ENCODE assay signal across 8 cellular contexts in genomic region chr2:157497603-157498314, GRCh38. TPM values are rescaled to one million over a fixed set of nuclear protein-coding genes. Genes with fewer than 3 reads are reported as not detected.
DNase-seq lines count a peak whose midpoint lies in the region; ATAC-seq lines count a peak whose summit lies in the region.

No MANE protein-coding gene starts in this region.

- H3K9me3 Mint-ChIP-seq in activated CD8-positive, alpha-beta T cell treated with anti-CD3 and anti-CD28 coated beads, Interleukin-2, amount 10 ng/mL, durations not matched to agents 7 days and 5 days (ENCODE audit: insufficient read depth): no peaks in the 10 kb centered on the region
- H3K9me3 Mint-ChIP-seq in stimulated activated naive B cell treated with anti-CD40 and anti-IgM and Interleukin-4, amounts not matched to agents 10 μg/mL and 1 μg/mL and 100 μg/mL, for 72 hours: peaks cover 0 to 2% of the 10 kb centered on the region in 2 donors

- H3K27me3 ChIP-seq in right cardiac atrium (ENCODE audit: control insufficient read depth, insufficient read depth): no peaks in the 10 kb centered on the region

- no peaks in the 10 kb centered on the region for H3K27me3 Mint-ChIP-seq in activated CD8-positive, alpha-beta T cell treated with anti-CD3 and anti-CD28 coated beads, Interleukin-2, amount 10 ng/mL, durations not matched to agents 7 days and 5 days (ENCODE audit: low read depth)
- no peaks in the 10 kb centered on the region for H3K27me3 Mint-ChIP-seq in stimulated activated naive B cell treated with anti-CD40 and anti-IgM and Interleukin-4, amounts not matched to agents 10 μg/mL and 1 μg/mL and 100 μg/mL, for 72 hours

- peaks cover 33% of the 10 kb centered on the region for H3K4me1 Mint-ChIP-seq in activated CD8-positive, alpha-beta T cell treated with anti-CD3 and anti-CD28 coated beads, Interleukin-2, amount 10 ng/mL, durations not matched to agents 7 days and 5 days (ENCODE audit: low read depth)
- peaks cover 14 to 32% of the 10 kb centered on the region in 2 donors for H3K4me1 Mint-ChIP-seq in stimulated activated naive B cell treated with anti-CD40 and anti-IgM and Interleukin-4, amounts not matched to agents 10 μg/mL and 1 μg/mL and 100 μg/mL, for 72 hours

- no peaks in the 10 kb centered on the region for H3K4me1 ChIP-seq in right cardiac atrium (ENCODE audit: control insufficient read depth, insufficient read depth, low read length)

- in situ Hi-C loops in Caki2 (cut with HindIII; ENCODE audit: low pct_unique_long_range_greater_than_20kb, low sequenced_read_pairs): no loop called here

- 30% methylated on average over 7 of the region's 7 CpGs for WGBS in right cardiac atrium

- H3K36me3 Mint-ChIP-seq in activated CD8-positive, alpha-beta T cell treated with anti-CD3 and anti-CD28 coated beads, Interleukin-2, amount 10 ng/mL, durations not matched to agents 7 days and 5 days (ENCODE audit: low read depth): peaks cover 4% of the 10 kb centered on the region
- no peaks in the 10 kb centered on the region for H3K36me3 Mint-ChIP-seq in stimulated activated naive B cell treated with anti-CD40 and anti-IgM and Interleukin-4, amounts not matched to agents 10 μg/mL and 1 μg/mL and 100 μg/mL, for 72 hours

- DNase-seq in Caki2 (ENCODE audit: low read depth) (peak; percentile 6), NCI-H2171 treated with DMSO at 0.1 percent for 48 hours (lab: John Stamatoyannopoulos, UW) (peak; percentile 83), right cardiac atrium (no peak), activated gamma-delta T cell (lab: John Stamatoyannopoulos, UW) (no peak)
- DNase-seq in activated CD8-positive, alpha-beta T cell treated with anti-CD3 and anti-CD28 coated beads, Interleukin-2, amount 10 ng/mL, durations not matched to agents 7 days and 5 days: no peak
- DNase-seq in stimulated activated naive B cell treated with anti-CD40 and anti-IgM and Interleukin-4, amounts not matched to agents 10 μg/mL and 1 μg/mL and 100 μg/mL, for 72 hours: no peak

- H3K27ac Mint-ChIP-seq in activated CD8-positive, alpha-beta T cell treated with anti-CD3 and anti-CD28 coated beads, Interleukin-2, amount 10 ng/mL, durations not matched to agents 7 days and 5 days: no peak overlapping the region
- no peak overlapping the region for H3K27ac Mint-ChIP-seq in stimulated activated naive B cell treated with anti-CD40 and anti-IgM and Interleukin-4, amounts not matched to agents 10 μg/mL and 1 μg/mL and 100 μg/mL, for 72 hours

- H3K4me3 Mint-ChIP-seq in activated CD8-positive, alpha-beta T cell treated with anti-CD3 and anti-CD28 coated beads, Interleukin-2, amount 10 ng/mL, durations not matched to agents 7 days and 5 days: no peak overlapping the region
- no peak overlapping the region for H3K4me3 Mint-ChIP-seq in stimulated activated naive B cell treated with anti-CD40 and anti-IgM and Interleukin-4, amounts not matched to agents 10 μg/mL and 1 μg/mL and 100 μg/mL, for 72 hours

- intact Hi-C loops in right cardiac atrium (cut with DNase I): loop anchor here (5.0 to 10.0 kb wide), 4 partner anchors 97 to 515 kb away; no protein-coding TSS in a partner anchor

- CTCF ChIA-PET in activated CD8-positive, alpha-beta T cell treated with anti-CD3 and anti-CD28 coated beads, Interleukin-2, amount 10 ng/mL, durations not matched to agents 7 days and 5 days (lab: Charles Lee): interaction anchor here (0.6 to 2.1 kb wide), 22 partner anchors 9 to 527 kb away, joined by 3 to 14 read pairs (median 4); no protein-coding TSS in a partner anchor

- H3K4me3 ChIP-seq in right cardiac atrium (ENCODE audit: low read length): no peak overlapping the region

- H3K27ac ChIP-seq in right cardiac atrium (ENCODE audit: low read length): no peak overlapping the region

- POLR2A ChIA-PET in activated CD8-positive, alpha-beta T cell treated with anti-CD3 and anti-CD28 coated beads, Interleukin-2, amount 10 ng/mL, durations not matched to agents 7 days and 5 days (lab: Charles Lee): no interaction called here

- H3K9me3 ChIP-seq in right cardiac atrium (ENCODE audit: control insufficient read depth, low read length): no peaks in the 10 kb centered on the region

- peak; percentile 90 for ATAC-seq in GM19023 (IDR thresholded peaks at IDR 0.05; ENCODE audit: unreplicated experiment)
- peak; percentile 83 for ATAC-seq in HG03064 (IDR thresholded peaks at IDR 0.05; ENCODE audit: low read depth, unreplicated experiment)
- ATAC-seq in activated CD8-positive, alpha-beta T cell treated with anti-CD3 and anti-CD28 coated beads, Interleukin-2, amount 10 ng/mL, durations not matched to agents 7 days and 5 days: peak; percentile 90
- peak; percentile 60 to 67 for ATAC-seq in right cardiac atrium
- peak; percentile 88 to 89 for ATAC-seq in stimulated activated naive B cell treated with anti-CD40 and anti-IgM and Interleukin-4, amounts not matched to agents 10 μg/mL and 1 μg/mL and 100 μg/mL, for 72 hours (replicated peaks)

RNA-seq across cellular contexts. Expression of gene CYTIP, which starts 53.9 kb away (rescaled TPM):
- total RNA-seq in Caki2 (2014; rRNA removed; shearing (Covaris generic); ENCODE audit: low replicate concordance): 0.07 TPM in 1 of 2 replicates, not detected in the other
- total RNA-seq in activated CD8-positive, alpha-beta T cell treated with anti-CD3 and anti-CD28 coated beads, Interleukin-2, amount 10 ng/mL, durations not matched to agents 7 days and 5 days: 100 to 1,000 TPM; 222 to 227 TPM
- 1 to 10 TPM; 2.3 to 4.2 (median 3.2) TPM for total RNA-seq in right cardiac atrium
- polyA plus RNA-seq in right cardiac atrium: 1.3 TPM

Comparison
In these comparisons a context has a peak if more than half of its experiments do, and no peak if none do; other contexts are left out.
1. DNase-seq: peak in Caki2 (single experiment) and NCI-H2171 treated with DMSO at 0.1 percent for 48 hours (single experiment); none in activated CD8-positive, alpha-beta T cell treated with anti-CD3 and anti-CD28 coated beads, Interleukin-2, amount 10 ng/mL, durations not matched to agents 7 days and 5 days (single experiment), right cardiac atrium (0 of 3), stimulated activated naive B cell treated with anti-CD40 and anti-IgM and Interleukin-4, amounts not matched to agents 10 μg/mL and 1 μg/mL and 100 μg/mL, for 72 hours (single experiment) and activated gamma-delta T cell (single experiment).
2. RNA of gene CYTIP, which starts 53.9 kb away (total RNA-seq): 222 to 227 TPM in activated CD8-positive, alpha-beta T cell treated with anti-CD3 and anti-CD28 coated beads, Interleukin-2, amount 10 ng/mL, durations not matched to agents 7 days and 5 days; 2.3 to 4.2 TPM in right cardiac atrium and 0.07 TPM in Caki2; every median in the first group is over 10 times any median in the second.
3. Peak in every context shown above with its lines, with median percentiles within 50 percentile points of each other: ATAC-seq.